1 cellular context compared by ENCODE assay signal in genomic region chr9:93059097-93059959, GRCh38.
TF ChIP-seq lines count a peak whose summit lies in the region.

No MANE protein-coding gene starts in this region.

TF ChIP-seq in GM23338, 12 proteins besides CTCF, POLR2A, EP300 and RAD21:
- TF ChIP-seq, protein P1, sequence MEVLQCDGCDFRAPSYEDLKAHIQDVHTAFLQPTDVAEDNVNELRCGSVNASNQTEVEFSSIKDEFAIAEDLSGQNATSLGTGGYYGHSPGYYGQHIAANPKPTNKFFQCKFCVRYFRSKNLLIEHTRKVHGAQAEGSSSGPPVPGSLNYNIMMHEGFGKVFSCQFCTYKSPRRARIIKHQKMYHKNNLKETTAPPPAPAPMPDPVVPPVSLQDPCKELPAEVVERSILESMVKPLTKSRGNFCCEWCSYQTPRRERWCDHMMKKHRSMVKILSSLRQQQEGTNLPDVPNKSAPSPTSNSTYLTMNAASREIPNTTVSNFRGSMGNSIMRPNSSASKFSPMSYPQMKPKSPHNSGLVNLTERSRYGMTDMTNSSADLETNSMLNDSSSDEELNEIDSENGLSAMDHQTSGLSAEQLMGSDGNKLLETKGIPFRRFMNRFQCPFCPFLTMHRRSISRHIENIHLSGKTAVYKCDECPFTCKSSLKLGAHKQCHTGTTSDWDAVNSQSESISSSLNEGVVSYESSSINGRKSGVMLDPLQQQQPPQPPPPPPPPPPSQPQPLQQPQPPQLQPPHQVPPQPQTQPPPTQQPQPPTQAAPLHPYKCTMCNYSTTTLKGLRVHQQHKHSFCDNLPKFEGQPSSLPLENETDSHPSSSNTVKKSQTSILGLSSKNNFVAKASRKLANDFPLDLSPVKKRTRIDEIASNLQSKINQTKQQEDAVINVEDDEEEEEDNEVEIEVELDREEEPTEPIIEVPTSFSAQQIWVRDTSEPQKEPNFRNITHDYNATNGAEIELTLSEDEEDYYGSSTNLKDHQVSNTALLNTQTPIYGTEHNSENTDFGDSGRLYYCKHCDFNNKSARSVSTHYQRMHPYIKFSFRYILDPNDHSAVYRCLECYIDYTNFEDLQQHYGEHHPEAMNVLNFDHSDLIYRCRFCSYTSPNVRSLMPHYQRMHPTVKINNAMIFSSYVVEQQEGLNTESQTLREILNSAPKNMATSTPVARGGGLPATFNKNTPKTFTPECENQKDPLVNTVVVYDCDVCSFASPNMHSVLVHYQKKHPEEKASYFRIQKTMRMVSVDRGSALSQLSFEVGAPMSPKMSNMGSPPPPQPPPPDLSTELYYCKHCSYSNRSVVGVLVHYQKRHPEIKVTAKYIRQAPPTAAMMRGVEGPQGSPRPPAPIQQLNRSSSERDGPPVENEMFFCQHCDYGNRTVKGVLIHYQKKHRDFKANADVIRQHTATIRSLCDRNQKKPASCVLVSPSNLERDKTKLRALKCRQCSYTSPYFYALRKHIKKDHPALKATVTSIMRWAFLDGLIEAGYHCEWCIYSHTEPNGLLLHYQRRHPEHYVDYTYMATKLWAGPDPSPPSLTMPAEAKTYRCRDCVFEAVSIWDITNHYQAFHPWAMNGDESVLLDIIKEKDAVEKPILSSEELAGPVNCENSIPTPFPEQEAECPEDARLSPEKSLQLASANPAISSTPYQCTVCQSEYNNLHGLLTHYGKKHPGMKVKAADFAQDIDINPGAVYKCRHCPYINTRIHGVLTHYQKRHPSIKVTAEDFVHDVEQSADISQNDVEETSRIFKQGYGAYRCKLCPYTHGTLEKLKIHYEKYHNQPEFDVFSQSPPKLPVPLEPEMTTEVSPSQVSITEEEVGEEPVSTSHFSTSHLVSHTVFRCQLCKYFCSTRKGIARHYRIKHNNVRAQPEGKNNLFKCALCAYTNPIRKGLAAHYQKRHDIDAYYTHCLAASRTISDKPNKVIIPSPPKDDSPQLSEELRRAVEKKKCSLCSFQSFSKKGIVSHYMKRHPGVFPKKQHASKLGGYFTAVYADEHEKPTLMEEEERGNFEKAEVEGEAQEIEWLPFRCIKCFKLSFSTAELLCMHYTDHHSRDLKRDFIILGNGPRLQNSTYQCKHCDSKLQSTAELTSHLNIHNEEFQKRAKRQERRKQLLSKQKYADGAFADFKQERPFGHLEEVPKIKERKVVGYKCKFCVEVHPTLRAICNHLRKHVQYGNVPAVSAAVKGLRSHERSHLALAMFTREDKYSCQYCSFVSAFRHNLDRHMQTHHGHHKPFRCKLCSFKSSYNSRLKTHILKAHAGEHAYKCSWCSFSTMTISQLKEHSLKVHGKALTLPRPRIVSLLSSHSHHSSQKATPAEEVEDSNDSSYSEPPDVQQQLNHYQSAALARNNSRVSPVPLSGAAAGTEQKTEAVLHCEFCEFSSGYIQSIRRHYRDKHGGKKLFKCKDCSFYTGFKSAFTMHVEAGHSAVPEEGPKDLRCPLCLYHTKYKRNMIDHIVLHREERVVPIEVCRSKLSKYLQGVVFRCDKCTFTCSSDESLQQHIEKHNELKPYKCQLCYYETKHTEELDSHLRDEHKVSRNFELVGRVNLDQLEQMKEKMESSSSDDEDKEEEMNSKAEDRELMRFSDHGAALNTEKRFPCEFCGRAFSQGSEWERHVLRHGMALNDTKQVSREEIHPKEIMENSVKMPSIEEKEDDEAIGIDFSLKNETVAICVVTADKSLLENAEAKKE (CRISPR knock-in tag; IDR thresholded peaks at IDR 0.05): no peak
- TF ChIP-seq STAT1 (IDR thresholded peaks at IDR 0.05; ENCODE audit: unreplicated experiment) (no peak), CREB1 (CRISPR knock-in tag; IDR thresholded peaks at IDR 0.05; ENCODE audit: low read depth) (no peak), ZNF331 (CRISPR knock-in tag; IDR thresholded peaks at IDR 0.05; ENCODE audit: low read depth) (no peak), REST (IDR thresholded peaks at IDR 0.05; ENCODE audit: unreplicated experiment) (no peak), NANOG (IDR thresholded peaks at IDR 0.05; ENCODE audit: borderline replicate concordance) (no peak), EZH2 (IDR thresholded peaks at IDR 0.05; ENCODE audit: low read depth, unreplicated experiment) (no peak), ZNF114 (CRISPR knock-in tag; IDR thresholded peaks at IDR 0.05) (no peak), POLR2AphosphoS5 (IDR thresholded peaks at IDR 0.05; ENCODE audit: low read depth) (no peak), JUNB (IDR thresholded peaks at IDR 0.05; ENCODE audit: unreplicated experiment) (no peak), EZH2phosphoT487 (IDR thresholded peaks at IDR 0.05; ENCODE audit: unreplicated experiment) (no peak)
